Comparison of ENCODE assay signal across 8 cellular contexts in genomic region chr9:122213589-122214413, GRCh38.
A peak's percentile ranks its signal among the peaks of the same experiment; 100 is the strongest.
DNase-seq lines count a peak whose midpoint lies in the region; ATAC-seq lines count a peak whose summit lies in the region.

No MANE protein-coding gene starts in this region.

- peak; percentile 46 for ATAC-seq in HG03139 (IDR thresholded peaks at IDR 0.05; ENCODE audit: unreplicated experiment)
- no peak for ATAC-seq in HG03469 (IDR thresholded peaks at IDR 0.05; ENCODE audit: unreplicated experiment)

- H3K27me3 ChIP-seq in rectal smooth muscle tissue (ENCODE audit: control insufficient read depth, insufficient read depth, low read length), result peaks cover 35% of the 10 kb centered on the region

- DNase-seq in DMS53 (lab: John Stamatoyannopoulos, UW) (peak; percentile 96), NCI-H524 (lab: John Stamatoyannopoulos, UW) (peak; percentile 77 to 88), activated T-cell treated with anti-CD3 and anti-CD28 coated beads for 4 hours (peak; percentile 24), germinal center (ENCODE audit: low spot score) (peak; percentile 92), midbrain (lab: John Stamatoyannopoulos, UW) (no peak)

- H3K27ac ChIP-seq in rectal smooth muscle tissue (ENCODE audit: low read depth, low read length), result no peak overlapping the region

- no peaks in the 10 kb centered on the region for H3K36me3 ChIP-seq in rectal smooth muscle tissue (ENCODE audit: control insufficient read depth, insufficient read depth, low read length)

- no peaks in the 10 kb centered on the region for H3K4me1 ChIP-seq in rectal smooth muscle tissue (ENCODE audit: control insufficient read depth, insufficient read depth, low read length)

- peak overlapping the region; percentile 40 for H3K4me3 ChIP-seq in rectal smooth muscle tissue (ENCODE audit: low read length)

- no peak overlapping the region for H3K9ac ChIP-seq in rectal smooth muscle tissue (ENCODE audit: low read length)
